20 cellular contexts compared by ENCODE assay signal in the genomic region with DNA sequence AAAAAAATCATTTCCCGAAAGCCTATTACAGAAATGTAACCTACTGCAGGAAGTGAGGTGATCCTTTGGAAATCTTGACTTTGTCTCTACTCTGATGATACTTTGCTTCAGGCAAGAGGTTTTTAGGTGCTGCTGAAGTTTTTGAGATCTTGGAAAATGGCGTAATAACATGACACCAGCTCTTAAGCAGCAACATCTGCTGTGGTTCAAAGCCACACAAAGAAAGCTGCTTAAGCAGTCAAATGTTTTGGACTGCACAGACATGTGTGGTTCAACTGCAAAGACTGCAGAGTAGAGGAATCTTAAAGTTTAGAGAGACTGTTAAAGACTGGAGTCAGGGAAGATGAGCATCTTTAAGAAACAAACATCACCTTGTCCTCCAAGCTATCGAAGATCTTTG.
DNase-seq lines count a peak whose midpoint lies in the region; ATAC-seq and TF ChIP-seq lines count a peak whose summit lies in the region.
"Had no signal": no experiment of that assay in that cellular context is flagged by ENCODE, and none has a peak within 500 bp of the region (broad histone marks: within the 10 kb centered on the region; RNA-seq: fewer than 3 reads in every experiment).

No MANE protein-coding gene starts in this region.

- no peak overlapping the region for H3K4me3 Mint-ChIP-seq in immature natural killer cell
- H3K4me3 Mint-ChIP-seq: activated CD8-positive, alpha-beta memory T cell treated with anti-CD3 and anti-CD28 coated beads, Interleukin-2, amount 10 ng/mL, durations not matched to agents 7 days and 5 days; CD14-positive monocyte; mesothelial cell of epicardium had no signal

- H3K36me3 ChIP-seq in gastrocnemius medialis: no peaks in the 10 kb centered on the region

- H3K36me3 Mint-ChIP-seq in immature natural killer cell: no peaks in the 10 kb centered on the region
- H3K36me3 Mint-ChIP-seq: activated CD8-positive, alpha-beta memory T cell treated with anti-CD3 and anti-CD28 coated beads, Interleukin-2, amount 10 ng/mL, durations not matched to agents 7 days and 5 days; CD14-positive monocyte; mesothelial cell of epicardium had no signal

- H3K4me3 ChIP-seq in NB4 (ENCODE audit: low read depth, low read length) (no peak overlapping the region), gastrocnemius medialis (no peak overlapping the region)
- H3K4me3 ChIP-seq: body of pancreas had no signal

- no peak for TF ChIP-seq CTCF in NB4 (IDR thresholded peaks at IDR 0.05; ENCODE audit: low read depth, low read length)
- TF ChIP-seq CTCF in gastrocnemius medialis (IDR thresholded peaks at IDR 0.05 in 4 of 5, conservative IDR thresholded peaks at IDR 0.05 in 1 of 5): no peak

- no peaks in the 10 kb centered on the region for H3K27me3 ChIP-seq in gastrocnemius medialis
- H3K27me3 ChIP-seq: body of pancreas had no signal

- H3K9me3 Mint-ChIP-seq in immature natural killer cell: peaks cover 0 to 10% (median 3%) of the 10 kb centered on the region in 6 donors
- H3K9me3 Mint-ChIP-seq: mesothelial cell of epicardium had no signal

- H3K9me3 ChIP-seq in gastrocnemius medialis: no peaks in the 10 kb centered on the region
- H3K9me3 ChIP-seq: body of pancreas had no signal

- no peak overlapping the region for H3K27ac Mint-ChIP-seq in immature natural killer cell
- H3K27ac Mint-ChIP-seq: activated CD8-positive, alpha-beta memory T cell treated with anti-CD3 and anti-CD28 coated beads, Interleukin-2, amount 10 ng/mL, durations not matched to agents 7 days and 5 days; mesothelial cell of epicardium had no signal

- peaks cover 0 to 1% (median 0%) of the 10 kb centered on the region in 3 donors for H3K27me3 Mint-ChIP-seq in immature natural killer cell (ENCODE audit: low read depth in 3 of 3)
- H3K27me3 Mint-ChIP-seq: activated CD8-positive, alpha-beta memory T cell treated with anti-CD3 and anti-CD28 coated beads, Interleukin-2, amount 10 ng/mL, durations not matched to agents 7 days and 5 days had no signal

- no peaks in the 10 kb centered on the region for H3K4me1 Mint-ChIP-seq in immature natural killer cell
- H3K4me1 Mint-ChIP-seq: activated CD8-positive, alpha-beta memory T cell treated with anti-CD3 and anti-CD28 coated beads, Interleukin-2, amount 10 ng/mL, durations not matched to agents 7 days and 5 days; CD14-positive monocyte had no signal

- ATAC-seq in Right ventricle myocardium inferior (no peak), gastrocnemius medialis (no peak)
- ATAC-seq: activated CD8-positive, alpha-beta memory T cell treated with anti-CD3 and anti-CD28 coated beads, Interleukin-2, amount 10 ng/mL, durations not matched to agents 7 days and 5 days; body of pancreas had no signal

- TF ChIP-seq POLR2A in NB4 (IDR thresholded peaks at IDR 0.05; ENCODE audit: extremely low read depth, insufficient read length) (no peak), gastrocnemius medialis (IDR thresholded peaks at IDR 0.05) (no peak)

- H3K27ac ChIP-seq in gastrocnemius medialis: no peak overlapping the region
- H3K27ac ChIP-seq: body of pancreas, RWPE1 had no signal

- DNase-seq in EL: peak; percentile 56
- DNase-seq in NB4 (ENCODE audit: low read depth): peak; percentile 37
- peak; percentile 30 for DNase-seq in dedifferentiated amniotic fluid mesenchymal stem cell (ENCODE audit: extremely low spot score)
- DNase-seq in non-pigmented ciliary epithelial cell (ENCODE audit: low read depth): peak; percentile 35
- no peak for DNase-seq in immature natural killer cell
- no peak for DNase-seq in activated CD4-positive, CD25-positive, alpha-beta regulatory T cell (lab: John Stamatoyannopoulos, UW)
- DNase-seq in Right ventricle myocardium inferior (ENCODE audit: missing footprints): no peak
- no peak for DNase-seq in gastrocnemius medialis
- DNase-seq: activated CD8-positive, alpha-beta memory T cell treated with anti-CD3 and anti-CD28 coated beads, Interleukin-2, amount 10 ng/mL, durations not matched to agents 7 days and 5 days; body of pancreas; DMS79 treated with DMSO at 0.1 percent for 48 hours; head of caudate nucleus; NCI-H1048; NCI-H2107; NCI-H774; retina; substantia nigra had no signal

- no peaks in the 10 kb centered on the region for H3K4me1 ChIP-seq in gastrocnemius medialis
- H3K4me1 ChIP-seq: body of pancreas had no signal

- in situ Hi-C loops in gastrocnemius medialis (cut with MboI; ENCODE audit: low sequenced_read_pairs in 4 of 4): no loop called here

- intact Hi-C loops in Right ventricle myocardium inferior (cut with DNase I): no loop called here
- intact Hi-C loops in gastrocnemius medialis (cut with DNase I; ENCODE audit: low total_unique reads): no loop called here

Comparison
In these comparisons a context has a peak if more than half of its experiments do, and no peak if none do; other contexts are left out.
1. DNase-seq: peak in EL (single experiment), NB4 (single experiment), dedifferentiated amniotic fluid mesenchymal stem cell (single experiment) and non-pigmented ciliary epithelial cell (single experiment); none in immature natural killer cell (0 of 3), activated CD4-positive, CD25-positive, alpha-beta regulatory T cell (0 of 4), Right ventricle myocardium inferior (single experiment) and gastrocnemius medialis (0 of 2).